ENCODE assay signal across 19 cellular contexts in genomic region chr7:125605241-125605640, GRCh38.
DNase-seq lines count a peak whose midpoint lies in the region; ATAC-seq and TF ChIP-seq lines count a peak whose summit lies in the region.
"Had no signal": no experiment of that assay in that cellular context is flagged by ENCODE, and none has a peak within 500 bp of the region (broad histone marks: within the 10 kb centered on the region; RNA-seq: fewer than 3 reads in every experiment).

No MANE protein-coding gene starts in this region.

- DNase-seq in ELR (ENCODE audit: low read depth): peak; percentile 4
- peak; percentile 11 for DNase-seq in RKO (ENCODE audit: low spot score)
- peak; percentile 80 for DNase-seq in choroid plexus epithelial cell (ENCODE audit: low read depth)
- DNase-seq in middle frontal gyrus (ENCODE audit: extremely low spot score, low spot score): peak; percentile 28
- no peak for DNase-seq in left lobe of liver (ENCODE audit: low spot score)
- DNase-seq in RPMI8226: no peak
- DNase-seq: activated B cell treated with CpG ODN at 0.5 μM for 24 hours; activated T-cell treated with anti-CD3 and anti-CD28 coated beads, Interleukin-2, amount 50 U/mL, for 72 hours; Caco-2; dorsolateral prefrontal cortex; immature natural killer cell; NCI-H187; NK-92 treated with Interleukin-12 subunit alpha and Interleukin-12 subunit beta, amount 100 ng/mL, for 24 hours; small intestine; T-helper 1 cell had no signal

- TF ChIP-seq CTCF in choroid plexus epithelial cell (conservative IDR thresholded peaks at IDR 0.05; ENCODE audit: low read depth, low read length): no peak

- no peak for ATAC-seq in HG02884 (IDR thresholded peaks at IDR 0.05; ENCODE audit: unreplicated experiment)
- no peak for ATAC-seq in left lobe of liver
- no peak for ATAC-seq in GM21515 (IDR thresholded peaks at IDR 0.05; ENCODE audit: unreplicated experiment)
- ATAC-seq: activated T-cell treated with anti-CD3 and anti-CD28 coated beads, Interleukin-2, amount 50 U/mL, for 72 hours; Right ventricle myocardium inferior had no signal

- no peak overlapping the region for H3K4me3 ChIP-seq in choroid plexus epithelial cell (ENCODE audit: low read depth, low read length)
- H3K4me3 ChIP-seq: cardiac muscle cell, dorsolateral prefrontal cortex had no signal

Comparison
In these comparisons a context has a peak if more than half of its experiments do, and no peak if none do; other contexts are left out.
1. DNase-seq: peak in ELR (single experiment), RKO (single experiment), choroid plexus epithelial cell (single experiment) and middle frontal gyrus (single experiment); none in left lobe of liver (single experiment) and RPMI8226 (single experiment).